ENCODE assay signal across 27 cellular contexts in the genomic region with DNA sequence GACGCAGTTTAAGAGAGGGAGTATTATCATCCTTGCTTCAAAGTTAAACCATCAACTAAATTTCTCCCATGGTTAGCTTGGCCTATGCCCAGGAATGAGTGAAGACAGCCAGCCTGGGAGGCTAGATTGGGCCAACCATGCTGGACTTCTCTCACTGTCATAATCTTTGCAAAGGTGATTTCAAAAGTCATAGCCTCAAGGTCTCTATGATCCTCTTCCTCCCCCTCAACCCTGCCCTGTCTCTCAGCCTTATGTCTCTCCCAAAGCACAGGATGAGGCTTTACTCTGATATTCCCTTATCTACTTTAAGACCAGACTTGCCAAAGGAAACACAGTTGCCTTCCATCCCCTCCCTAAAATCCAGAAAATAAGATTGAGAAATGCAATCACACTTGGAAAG.
DNase-seq lines count a peak whose midpoint lies in the region; ATAC-seq and TF ChIP-seq lines count a peak whose summit lies in the region.
"Had no signal": no experiment of that assay in that cellular context is flagged by ENCODE, and none has a peak within 500 bp of the region (broad histone marks: within the 10 kb centered on the region; RNA-seq: fewer than 3 reads in every experiment).

No MANE protein-coding gene starts in this region.

- BruUV-seq in Panc1 (replicated peaks; lab: Mats Ljungman, UMichigan) = no TSS peak
- BruUV-seq in MCF 10A (replicated peaks; lab: Mats Ljungman, UMichigan) = no TSS peak

- TF ChIP-seq EP300 in upper lobe of left lung (IDR thresholded peaks at IDR 0.05) = no peak

- peak overlapping the region; percentile 59 for H3K27ac ChIP-seq in AG04450 (ENCODE audit: low read depth, low read length)
- H3K27ac ChIP-seq in Panc1 (ENCODE audit: low read length) = peak overlapping the region; percentile 40; the same call in 1 of the 2 replicates
- H3K27ac ChIP-seq in lower lobe of right lung = no peak overlapping the region
- H3K27ac ChIP-seq in upper lobe of left lung = no peak overlapping the region
- H3K27ac ChIP-seq: adrenal gland; BLaER1 treated with 17β-estradiol and CSF1 and Interleukin-3, amounts not matched to agents 10 nM and 100 nM; colonic mucosa; transverse colon had no signal

- DNase-seq in AG04450 (ENCODE audit: low read depth, low spot score) (no peak), Panc1 (ENCODE audit: low read depth, low spot score) (no peak), MCF 10A (ENCODE audit: unreplicated experiment) (peak; percentile 67), HCEC 1CT (no peak), lower lobe of right lung (no peak), upper lobe of left lung (no peak)
- DNase-seq: activated B cell treated with CpG ODN at 0.5 μM for 24 hours; activated CD4-positive, alpha-beta T cell treated with anti-CD3 and anti-CD28 coated beads, Interleukin-2, amount 50 U/mL, for 4 hours; activated naive CD4-positive, alpha-beta T cell; activated T-cell treated with anti-CD3 and anti-CD28 coated beads, Interleukin-2, amount 50 U/mL, for 72 hours; adrenal gland; colonic mucosa; COR-L47; DMS79; effector memory CD4-positive, alpha-beta T cell; head of caudate nucleus; Karpas-422; naive thymus-derived CD8-positive, alpha-beta T cell; NCI-H510A; occipital lobe; stimulated activated CD4-positive, alpha-beta T cell treated with anti-CD3 and anti-CD28 coated beads, Interleukin-2, amount 100 ng/mL, for 24 hours; T-helper 1 cell; transverse colon had no signal

- H3K27me3 Mint-ChIP-seq in MCF 10A (ENCODE audit: insufficient read depth, unreplicated experiment) (no peaks in the 10 kb centered on the region), nephron (ENCODE audit: low read depth) (no peaks in the 10 kb centered on the region)
- H3K27me3 Mint-ChIP-seq: activated B cell treated with CpG ODN at 0.5 μM for 24 hours; memory B cell; naive thymus-derived CD8-positive, alpha-beta T cell had no signal

- H3K4me3 ChIP-seq in AG04450 (ENCODE audit: low read depth, low read length) (no peak overlapping the region), Panc1 (ENCODE audit: low read depth in 2 of 2, low read length in 2 of 2) (no peak overlapping the region), lower lobe of right lung (no peak overlapping the region), upper lobe of left lung (no peak overlapping the region)
- H3K4me3 ChIP-seq: adrenal gland; BLaER1 treated with 17β-estradiol and CSF1 and Interleukin-3, amounts not matched to agents 10 nM and 100 nM; colonic mucosa; transverse colon had no signal

- peaks cover 29% of the 10 kb centered on the region for H3K4me1 Mint-ChIP-seq in MCF 10A (ENCODE audit: insufficient read depth, unreplicated experiment)
- peaks cover 26% of the 10 kb centered on the region for H3K4me1 Mint-ChIP-seq in nephron

- H3K9me3 Mint-ChIP-seq in MCF 10A (ENCODE audit: unreplicated experiment) (no peaks in the 10 kb centered on the region), nephron (no peaks in the 10 kb centered on the region)

- WGBS in upper lobe of left lung, 2 donors = 95 to 100% methylated on average over 1 of the region's 1 CpG

- peak overlapping the region; percentile 88 for H3K27ac Mint-ChIP-seq in MCF 10A (ENCODE audit: low read depth, unreplicated experiment)
- peak overlapping the region; percentile 28 to 62 (median 38) for H3K27ac Mint-ChIP-seq in nephron
- H3K27ac Mint-ChIP-seq: activated B cell treated with CpG ODN at 0.5 μM for 24 hours; activated T-cell treated with anti-CD3 and anti-CD28 coated beads, Interleukin-2, amount 50 U/mL, for 72 hours; memory B cell had no signal

- in situ Hi-C loops in Panc1 (cut with HindIII; ENCODE audit: low pct_unique_long_range_greater_than_20kb, low sequenced_read_pairs) = no loop called here

- no peaks in the 10 kb centered on the region for H3K36me3 ChIP-seq in Panc1 (ENCODE audit: control insufficient read depth, insufficient read depth, low read length)
- H3K36me3 ChIP-seq in lower lobe of right lung = no peaks in the 10 kb centered on the region
- H3K36me3 ChIP-seq in upper lobe of left lung = no peaks in the 10 kb centered on the region
- H3K36me3 ChIP-seq: adrenal gland, colonic mucosa, transverse colon had no signal

- H3K27me3 ChIP-seq in AG04450 (ENCODE audit: control insufficient read depth, insufficient read depth, low read length) = no peaks in the 10 kb centered on the region
- H3K27me3 ChIP-seq in Panc1 (ENCODE audit: control insufficient read depth, insufficient read depth, low read length) = no peaks in the 10 kb centered on the region
- no peaks in the 10 kb centered on the region for H3K27me3 ChIP-seq in lower lobe of right lung (ENCODE audit: low read depth)
- H3K27me3 ChIP-seq in upper lobe of left lung = no peaks in the 10 kb centered on the region
- H3K27me3 ChIP-seq: adrenal gland; BLaER1 treated with 17β-estradiol and CSF1 and Interleukin-3, amounts not matched to agents 10 nM and 100 nM; colonic mucosa; transverse colon had no signal

- TF ChIP-seq POLR2A in upper lobe of left lung (IDR thresholded peaks at IDR 0.05) = no peak

- ATAC-seq in Panc1 (no peak), lower lobe of right lung (no peak), HG02759 (IDR thresholded peaks at IDR 0.05; ENCODE audit: unreplicated experiment) (no peak), upper lobe of left lung (ENCODE audit: low FRiP score in 2 of 2) (no peak)
- ATAC-seq: activated T-cell treated with anti-CD3 and anti-CD28 coated beads, Interleukin-2, amount 50 U/mL, for 72 hours; naive thymus-derived CD8-positive, alpha-beta T cell had no signal

- H3K4me3 Mint-ChIP-seq in MCF 10A (ENCODE audit: unreplicated experiment) (peak overlapping the region; percentile 17), nephron (no peak overlapping the region)
- H3K4me3 Mint-ChIP-seq: activated B cell treated with CpG ODN at 0.5 μM for 24 hours; activated T-cell treated with anti-CD3 and anti-CD28 coated beads, Interleukin-2, amount 50 U/mL, for 72 hours; memory B cell; naive thymus-derived CD8-positive, alpha-beta T cell had no signal

- H3K4me1 ChIP-seq in Panc1 (ENCODE audit: control insufficient read depth, insufficient read depth, low read length) = peaks cover 16% of the 10 kb centered on the region
- peaks cover 14% of the 10 kb centered on the region for H3K4me1 ChIP-seq in lower lobe of right lung
- H3K4me1 ChIP-seq in upper lobe of left lung = peaks cover 7 to 17% (median 15%) of the 10 kb centered on the region in 4 donors
- H3K4me1 ChIP-seq: colonic mucosa had no signal

- POLR2A ChIA-PET in AG04450 (lab: Yijun Ruan, JAX) (interaction anchor here (0.6 to 0.7 kb wide), 2 partner anchors 27 to 364 kb away, joined by 3 to 7 read pairs; no protein-coding TSS in a partner anchor), Panc1 (lab: Charles Lee) (no interaction called here), MCF 10A (lab: Yijun Ruan, JAX) (interaction anchor here (0.5 to 0.6 kb wide), 2 partner anchors 10 to 462 kb away, joined by 3 read pairs; no protein-coding TSS in a partner anchor)

- intact Hi-C loops in Panc1 (cut with micrococcal nuclease; ENCODE audit: unreplicated experiment) (no loop called here), MCF 10A (cut with micrococcal nuclease) (loop anchor here (5.0 kb wide), 1 partner anchor 186 kb away; no protein-coding TSS in a partner anchor), lower lobe of right lung (cut with DNase I) (no loop called here)

- TF ChIP-seq CTCF in AG04450 (IDR thresholded peaks at IDR 0.05; ENCODE audit: low read depth, low read length) (no peak), Panc1 (IDR thresholded peaks at IDR 0.05) (no peak), MCF 10A (IDR thresholded peaks at IDR 0.05; ENCODE audit: unreplicated experiment) (no peak), nephron (IDR thresholded peaks at IDR 0.05; ENCODE audit: unreplicated experiment in 3 of 3) (no peak), lower lobe of right lung (IDR thresholded peaks at IDR 0.05) (no peak), upper lobe of left lung (IDR thresholded peaks at IDR 0.05) (no peak)

- CTCF ChIA-PET in AG04450 (lab: Charles Lee) = no interaction called here
- CTCF ChIA-PET in Panc1 (lab: Charles Lee) = no interaction called here
- CTCF ChIA-PET in MCF 10A (lab: Yijun Ruan, JAX) = interaction anchor here (0.6 to 1.4 kb wide), 4 partner anchors 24 to 822 kb away, joined by 3 to 5 read pairs (median 4); no protein-coding TSS in a partner anchor

- no peaks in the 10 kb centered on the region for H3K9me3 ChIP-seq in AG04450 (ENCODE audit: control insufficient read depth, insufficient read depth, low read length)
- no peaks in the 10 kb centered on the region for H3K9me3 ChIP-seq in Panc1 (ENCODE audit: control insufficient read depth, insufficient read depth, low read depth, low read length)
- no peaks in the 10 kb centered on the region for H3K9me3 ChIP-seq in lower lobe of right lung
- H3K9me3 ChIP-seq in upper lobe of left lung = no peaks in the 10 kb centered on the region
- H3K9me3 ChIP-seq: adrenal gland, colonic mucosa, transverse colon had no signal

- H3K36me3 Mint-ChIP-seq in MCF 10A (ENCODE audit: insufficient read depth, unreplicated experiment) (no peaks in the 10 kb centered on the region), nephron (ENCODE audit: low read depth) (no peaks in the 10 kb centered on the region)

Comparison
In these comparisons a context has a peak if more than half of its experiments do, and no peak if none do; other contexts are left out.
1. H3K27ac ChIP-seq: peak in AG04450 (single experiment) and Panc1 (single experiment); none in lower lobe of right lung (single experiment) and upper lobe of left lung (0 of 4).